ENCODE assay signal across 1 cellular context in the genomic region with DNA sequence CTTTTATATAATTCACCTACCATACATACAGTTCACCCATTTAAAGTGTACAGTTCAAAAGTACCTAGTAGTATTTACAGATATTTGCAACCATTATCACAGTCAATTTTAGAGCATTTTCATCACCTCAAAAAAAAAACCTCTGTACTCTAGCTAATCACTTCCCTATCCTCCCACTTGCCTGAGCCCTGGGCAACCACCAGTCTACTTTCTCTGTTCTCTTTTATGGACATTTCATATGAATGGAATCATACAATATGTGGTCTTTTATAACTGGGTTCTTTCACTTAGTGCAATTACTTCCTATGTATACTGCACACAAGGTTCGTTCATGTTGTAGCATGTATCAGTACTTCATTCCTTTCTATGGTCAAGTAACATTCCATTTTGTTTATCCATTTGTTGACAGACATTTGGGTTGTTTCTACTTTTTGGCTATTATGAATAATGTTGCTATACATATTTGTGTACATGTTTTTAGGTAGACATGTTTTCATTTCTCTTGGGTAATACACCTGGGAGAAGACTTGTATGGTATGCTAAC.
TF ChIP-seq lines count a peak whose summit lies in the region.

No MANE protein-coding gene starts in this region.

TF ChIP-seq in GM12878, 131 proteins besides CTCF, POLR2A, EP300 and RAD21:
- TF ChIP-seq NFXL1 (IDR thresholded peaks at IDR 0.05; ENCODE audit: borderline replicate concordance) (no peak), MEF2B (IDR thresholded peaks at IDR 0.05; ENCODE audit: partially characterized antibody, poor library complexity, severe bottlenecking) (no peak), SPI1 (IDR thresholded peaks at IDR 0.05; ENCODE audit: borderline replicate concordance, insufficient read depth, low read depth, low read length) (peak; percentile 37; the same call in 1 of the 2 replicates), JUNB (IDR thresholded peaks at IDR 0.05) (no peak)
- TF ChIP-seq, protein P1, sequence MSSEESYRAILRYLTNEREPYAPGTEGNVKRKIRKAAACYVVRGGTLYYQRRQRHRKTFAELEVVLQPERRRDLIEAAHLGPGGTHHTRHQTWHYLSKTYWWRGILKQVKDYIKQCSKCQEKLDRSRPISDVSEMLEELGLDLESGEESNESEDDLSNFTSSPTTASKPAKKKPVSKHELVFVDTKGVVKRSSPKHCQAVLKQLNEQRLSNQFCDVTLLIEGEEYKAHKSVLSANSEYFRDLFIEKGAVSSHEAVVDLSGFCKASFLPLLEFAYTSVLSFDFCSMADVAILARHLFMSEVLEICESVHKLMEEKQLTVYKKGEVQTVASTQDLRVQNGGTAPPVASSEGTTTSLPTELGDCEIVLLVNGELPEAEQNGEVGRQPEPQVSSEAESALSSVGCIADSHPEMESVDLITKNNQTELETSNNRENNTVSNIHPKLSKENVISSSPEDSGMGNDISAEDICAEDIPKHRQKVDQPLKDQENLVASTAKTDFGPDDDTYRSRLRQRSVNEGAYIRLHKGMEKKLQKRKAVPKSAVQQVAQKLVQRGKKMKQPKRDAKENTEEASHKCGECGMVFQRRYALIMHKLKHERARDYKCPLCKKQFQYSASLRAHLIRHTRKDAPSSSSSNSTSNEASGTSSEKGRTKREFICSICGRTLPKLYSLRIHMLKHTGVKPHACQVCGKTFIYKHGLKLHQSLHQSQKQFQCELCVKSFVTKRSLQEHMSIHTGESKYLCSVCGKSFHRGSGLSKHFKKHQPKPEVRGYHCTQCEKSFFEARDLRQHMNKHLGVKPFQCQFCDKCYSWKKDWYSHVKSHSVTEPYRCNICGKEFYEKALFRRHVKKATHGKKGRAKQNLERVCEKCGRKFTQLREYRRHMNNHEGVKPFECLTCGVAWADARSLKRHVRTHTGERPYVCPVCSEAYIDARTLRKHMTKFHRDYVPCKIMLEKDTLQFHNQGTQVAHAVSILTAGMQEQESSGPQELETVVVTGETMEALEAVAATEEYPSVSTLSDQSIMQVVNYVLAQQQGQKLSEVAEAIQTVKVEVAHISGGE (CRISPR knock-in tag; IDR thresholded peaks at IDR 0.05): no peak
- TF ChIP-seq, protein P2, sequence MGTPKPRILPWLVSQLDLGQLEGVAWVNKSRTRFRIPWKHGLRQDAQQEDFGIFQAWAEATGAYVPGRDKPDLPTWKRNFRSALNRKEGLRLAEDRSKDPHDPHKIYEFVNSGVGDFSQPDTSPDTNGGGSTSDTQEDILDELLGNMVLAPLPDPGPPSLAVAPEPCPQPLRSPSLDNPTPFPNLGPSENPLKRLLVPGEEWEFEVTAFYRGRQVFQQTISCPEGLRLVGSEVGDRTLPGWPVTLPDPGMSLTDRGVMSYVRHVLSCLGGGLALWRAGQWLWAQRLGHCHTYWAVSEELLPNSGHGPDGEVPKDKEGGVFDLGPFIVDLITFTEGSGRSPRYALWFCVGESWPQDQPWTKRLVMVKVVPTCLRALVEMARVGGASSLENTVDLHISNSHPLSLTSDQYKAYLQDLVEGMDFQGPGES (IDR thresholded peaks at IDR 0.05): no peak
- TF ChIP-seq, protein P3, sequence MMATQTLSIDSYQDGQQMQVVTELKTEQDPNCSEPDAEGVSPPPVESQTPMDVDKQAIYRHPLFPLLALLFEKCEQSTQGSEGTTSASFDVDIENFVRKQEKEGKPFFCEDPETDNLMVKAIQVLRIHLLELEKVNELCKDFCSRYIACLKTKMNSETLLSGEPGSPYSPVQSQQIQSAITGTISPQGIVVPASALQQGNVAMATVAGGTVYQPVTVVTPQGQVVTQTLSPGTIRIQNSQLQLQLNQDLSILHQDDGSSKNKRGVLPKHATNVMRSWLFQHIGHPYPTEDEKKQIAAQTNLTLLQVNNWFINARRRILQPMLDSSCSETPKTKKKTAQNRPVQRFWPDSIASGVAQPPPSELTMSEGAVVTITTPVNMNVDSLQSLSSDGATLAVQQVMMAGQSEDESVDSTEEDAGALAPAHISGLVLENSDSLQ (IDR thresholded peaks at IDR 0.05): no peak
- TF ChIP-seq, protein P4, sequence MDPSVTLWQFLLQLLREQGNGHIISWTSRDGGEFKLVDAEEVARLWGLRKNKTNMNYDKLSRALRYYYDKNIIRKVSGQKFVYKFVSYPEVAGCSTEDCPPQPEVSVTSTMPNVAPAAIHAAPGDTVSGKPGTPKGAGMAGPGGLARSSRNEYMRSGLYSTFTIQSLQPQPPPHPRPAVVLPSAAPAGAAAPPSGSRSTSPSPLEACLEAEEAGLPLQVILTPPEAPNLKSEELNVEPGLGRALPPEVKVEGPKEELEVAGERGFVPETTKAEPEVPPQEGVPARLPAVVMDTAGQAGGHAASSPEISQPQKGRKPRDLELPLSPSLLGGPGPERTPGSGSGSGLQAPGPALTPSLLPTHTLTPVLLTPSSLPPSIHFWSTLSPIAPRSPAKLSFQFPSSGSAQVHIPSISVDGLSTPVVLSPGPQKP (IDR thresholded peaks at IDR 0.05; ENCODE audit: low read depth, low read length): no peak
- TF ChIP-seq, protein P5, sequence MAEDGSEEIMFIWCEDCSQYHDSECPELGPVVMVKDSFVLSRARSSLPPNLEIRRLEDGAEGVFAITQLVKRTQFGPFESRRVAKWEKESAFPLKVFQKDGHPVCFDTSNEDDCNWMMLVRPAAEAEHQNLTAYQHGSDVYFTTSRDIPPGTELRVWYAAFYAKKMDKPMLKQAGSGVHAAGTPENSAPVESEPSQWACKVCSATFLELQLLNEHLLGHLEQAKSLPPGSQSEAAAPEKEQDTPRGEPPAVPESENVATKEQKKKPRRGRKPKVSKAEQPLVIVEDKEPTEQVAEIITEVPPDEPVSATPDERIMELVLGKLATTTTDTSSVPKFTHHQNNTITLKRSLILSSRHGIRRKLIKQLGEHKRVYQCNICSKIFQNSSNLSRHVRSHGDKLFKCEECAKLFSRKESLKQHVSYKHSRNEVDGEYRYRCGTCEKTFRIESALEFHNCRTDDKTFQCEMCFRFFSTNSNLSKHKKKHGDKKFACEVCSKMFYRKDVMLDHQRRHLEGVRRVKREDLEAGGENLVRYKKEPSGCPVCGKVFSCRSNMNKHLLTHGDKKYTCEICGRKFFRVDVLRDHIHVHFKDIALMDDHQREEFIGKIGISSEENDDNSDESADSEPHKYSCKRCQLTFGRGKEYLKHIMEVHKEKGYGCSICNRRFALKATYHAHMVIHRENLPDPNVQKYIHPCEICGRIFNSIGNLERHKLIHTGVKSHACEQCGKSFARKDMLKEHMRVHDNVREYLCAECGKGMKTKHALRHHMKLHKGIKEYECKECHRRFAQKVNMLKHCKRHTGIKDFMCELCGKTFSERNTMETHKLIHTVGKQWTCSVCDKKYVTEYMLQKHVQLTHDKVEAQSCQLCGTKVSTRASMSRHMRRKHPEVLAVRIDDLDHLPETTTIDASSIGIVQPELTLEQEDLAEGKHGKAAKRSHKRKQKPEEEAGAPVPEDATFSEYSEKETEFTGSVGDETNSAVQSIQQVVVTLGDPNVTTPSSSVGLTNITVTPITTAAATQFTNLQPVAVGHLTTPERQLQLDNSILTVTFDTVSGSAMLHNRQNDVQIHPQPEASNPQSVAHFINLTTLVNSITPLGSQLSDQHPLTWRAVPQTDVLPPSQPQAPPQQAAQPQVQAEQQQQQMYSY (CRISPR knock-in tag; IDR thresholded peaks at IDR 0.05): no peak
